ENCODE assay signal across 2 cellular contexts in the genomic region with DNA sequence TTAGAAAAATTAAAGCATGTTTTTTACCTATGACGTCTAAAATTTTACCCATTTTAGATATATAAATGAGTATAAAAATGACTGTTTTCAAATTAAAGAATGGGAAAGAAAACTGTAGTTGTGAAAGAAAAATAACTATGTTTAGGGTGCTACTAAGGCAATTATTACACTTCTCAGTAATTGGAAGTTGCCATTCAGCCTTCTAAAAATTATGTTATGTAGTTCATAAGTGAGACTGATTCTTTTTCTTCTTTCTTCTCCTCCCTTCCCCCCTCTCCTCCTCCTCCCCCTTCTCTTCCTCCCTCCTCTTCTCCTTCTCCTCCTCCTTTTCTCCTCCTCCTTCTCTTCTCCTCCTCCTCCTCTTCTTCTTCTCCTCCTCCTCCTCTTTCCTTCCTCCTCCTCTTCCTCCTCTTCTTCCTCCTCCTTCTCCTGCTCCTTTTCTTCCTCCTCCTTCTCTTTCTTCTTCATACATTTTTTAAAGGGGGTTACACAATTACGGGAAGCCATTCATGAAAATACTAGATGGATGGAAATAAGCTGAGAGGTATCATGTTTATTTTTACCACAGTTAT.
TF ChIP-seq lines count a peak whose summit lies in the region.

No MANE protein-coding gene starts in this region.

TF ChIP-seq in HepG2, 621 proteins besides CTCF, POLR2A, EP300 and RAD21 (continued from another document):
- peak; percentile 86 for TF ChIP-seq HNRNPK (IDR thresholded peaks at IDR 0.05; ENCODE audit: low read depth, low read length, poor library complexity, severe bottlenecking)
- TF ChIP-seq ELF1 (CRISPR knock-in tag; IDR thresholded peaks at IDR 0.05): no peak
TF ChIP-seq in HepG2: peak in this region for 1.

TF ChIP-seq in WTC11, 78 proteins besides CTCF, POLR2A, EP300 and RAD21:
- 0 out of 2 replicates have a peak, but pooled peaks have one; percentile 64 for TF ChIP-seq ZNF512 (CRISPR knock-in tag; IDR thresholded peaks at IDR 0.05; ENCODE audit: borderline replicate concordance)
- TF ChIP-seq, protein P1, sequence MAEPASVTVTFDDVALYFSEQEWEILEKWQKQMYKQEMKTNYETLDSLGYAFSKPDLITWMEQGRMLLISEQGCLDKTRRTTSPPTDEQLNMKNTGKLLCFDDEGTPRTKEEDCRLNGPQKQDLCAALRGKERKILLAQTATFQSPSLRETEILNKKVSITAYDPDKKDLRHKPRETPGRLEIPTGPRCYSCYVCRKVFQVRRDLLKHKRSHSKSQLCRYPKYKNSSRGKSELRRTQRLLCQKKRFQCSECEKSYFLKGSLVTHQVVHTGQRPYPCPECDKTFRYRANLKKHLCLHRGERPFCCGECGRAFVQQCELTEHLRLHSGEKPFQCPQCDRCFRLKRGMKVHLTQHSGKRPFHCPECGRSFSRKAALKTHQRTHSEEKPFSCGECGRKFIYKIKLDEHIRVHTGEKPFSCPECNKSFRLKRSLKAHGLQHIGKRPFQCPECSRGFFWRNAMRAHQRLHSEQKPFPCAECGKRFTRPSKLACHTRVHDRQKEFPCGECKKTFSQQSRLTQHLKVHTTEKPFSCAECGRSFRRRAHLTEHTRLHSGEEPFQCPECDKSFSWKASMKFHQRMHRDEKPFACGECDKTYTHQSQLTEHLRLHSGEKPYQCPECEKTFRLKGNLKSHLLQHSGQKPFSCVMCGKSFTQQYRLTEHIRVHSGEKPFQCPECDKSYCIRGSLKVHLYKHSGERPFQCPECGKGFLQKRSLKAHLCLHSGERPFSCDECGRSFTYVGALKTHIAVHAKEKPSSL (CRISPR knock-in tag; conservative IDR thresholded peaks at IDR 0.05): no peak
TF ChIP-seq in WTC11: peak in this region for 1.
